20 cellular contexts compared by ENCODE assay signal in genomic region chr11:36631704-36632287, GRCh38. TPM values are rescaled to one million over a fixed set of nuclear protein-coding genes. Genes with fewer than 3 reads are reported as not detected.
DNase-seq lines count a peak whose midpoint lies in the region; ATAC-seq and TF ChIP-seq lines count a peak whose summit lies in the region.
"Had no signal": no experiment of that assay in that cellular context is flagged by ENCODE, and none has a peak within 500 bp of the region (broad histone marks: within the 10 kb centered on the region; RNA-seq: fewer than 3 reads in every experiment).

No MANE protein-coding gene starts in this region.

- no peaks in the 10 kb centered on the region for H3K27me3 Mint-ChIP-seq in activated CD4-positive, alpha-beta T cell treated with anti-CD3 and anti-CD28 coated beads for 36 hours

- H3K36me3 ChIP-seq in rectal smooth muscle tissue (ENCODE audit: control insufficient read depth, insufficient read depth, low read length) (no peaks in the 10 kb centered on the region), left lung (no peaks in the 10 kb centered on the region)

- DNase-seq in activated CD4-positive, alpha-beta T cell treated with anti-CD3 and anti-CD28 coated beads for 36 hours, result peak; percentile 32
- DNase-seq in activated CD4-positive, alpha-beta T cell treated with anti-CD3 and anti-CD28 coated beads for 4 hours, result no peak
- DNase-seq in SIG-M5 treated with dmso at 0.1 percent for 504 hours (lab: John Stamatoyannopoulos, UW; ENCODE audit: unreplicated experiment), result no peak
- DNase-seq in left lung, result no peak
- no peak for DNase-seq in stimulated activated CD4-positive, alpha-beta T cell treated with anti-CD3 and anti-CD28 coated beads, Interleukin-4, amount 100 ng/mL, for 1 hour
- DNase-seq: COR-L47; effector CD8-positive, alpha-beta T cell; foreskin melanocyte; islet precursor cell; NCI-H1105; NCI-H510A had no signal

- H3K4me3 Mint-ChIP-seq in activated CD4-positive, alpha-beta T cell treated with anti-CD3 and anti-CD28 coated beads for 36 hours, result no peak overlapping the region

- H3K4me3 ChIP-seq in rectal smooth muscle tissue (ENCODE audit: low read length) (no peak overlapping the region), left lung (no peak overlapping the region)

- POLR2A ChIA-PET in activated CD4-positive, alpha-beta T cell treated with anti-CD3 and anti-CD28 coated beads for 36 hours (lab: Charles Lee), result no interaction called here

- no peaks in the 10 kb centered on the region for H3K27me3 ChIP-seq in rectal smooth muscle tissue (ENCODE audit: control insufficient read depth, insufficient read depth, low read length)
- H3K27me3 ChIP-seq in left lung, result no peaks in the 10 kb centered on the region

- H3K4me1 ChIP-seq in rectal smooth muscle tissue (ENCODE audit: control insufficient read depth, insufficient read depth, low read length) (peaks cover 30% of the 10 kb centered on the region), left lung (no peaks in the 10 kb centered on the region)

- H3K27ac ChIP-seq in rectal smooth muscle tissue (ENCODE audit: low read depth, low read length) (peak overlapping the region; percentile 62), left lung (no peak overlapping the region)
- H3K27ac ChIP-seq: 22Rv1, RWPE1 had no signal

- no peaks in the 10 kb centered on the region for H3K9me3 ChIP-seq in left lung

- peaks cover 8% of the 10 kb centered on the region for H3K4me1 Mint-ChIP-seq in activated CD4-positive, alpha-beta T cell treated with anti-CD3 and anti-CD28 coated beads for 36 hours

- H3K9ac ChIP-seq in rectal smooth muscle tissue (ENCODE audit: low read length), result no peak overlapping the region

- ATAC-seq in activated CD4-positive, alpha-beta T cell treated with anti-CD3 and anti-CD28 coated beads for 36 hours, result peak; percentile 66
- ATAC-seq in GM21447 (IDR thresholded peaks at IDR 0.05; ENCODE audit: unreplicated experiment) (peak; percentile 81), HG03135 (IDR thresholded peaks at IDR 0.05; ENCODE audit: unreplicated experiment) (peak; percentile 77), left lung (no peak)
- ATAC-seq: sciatic nerve had no signal

- no peaks in the 10 kb centered on the region for H3K9me3 Mint-ChIP-seq in activated CD4-positive, alpha-beta T cell treated with anti-CD3 and anti-CD28 coated beads for 36 hours (ENCODE audit: low read depth)

- TF ChIP-seq CTCF in left lung (IDR thresholded peaks at IDR 0.05), result no peak

- CTCF ChIA-PET in activated CD4-positive, alpha-beta T cell treated with anti-CD3 and anti-CD28 coated beads for 36 hours (lab: Charles Lee), result no interaction called here

- intact Hi-C loops in activated CD4-positive, alpha-beta T cell treated with anti-CD3 and anti-CD28 coated beads for 36 hours (cut with DNase I, micrococcal nuclease), result loop anchor here in 1 of 2 experiments (5.0 kb wide), 1 partner anchor 49 kb away; no protein-coding TSS in a partner anchor
- intact Hi-C loops in left lung (cut with DNase I), result no loop called here

- peaks cover 2% of the 10 kb centered on the region for H3K36me3 Mint-ChIP-seq in activated CD4-positive, alpha-beta T cell treated with anti-CD3 and anti-CD28 coated beads for 36 hours (ENCODE audit: low read depth)

- H3K27ac Mint-ChIP-seq in activated CD4-positive, alpha-beta T cell treated with anti-CD3 and anti-CD28 coated beads for 36 hours, result no peak overlapping the region

RNA-seq across cellular contexts. Expression of gene RAG2, which starts 33.8 kb away (rescaled TPM):
- not detected for total RNA-seq in activated CD4-positive, alpha-beta T cell treated with anti-CD3 and anti-CD28 coated beads for 36 hours
- not detected for total RNA-seq in left lung
- total RNA-seq: astrocyte, HT1080, myocyte, sciatic nerve had no signal

RNA-seq across cellular contexts. Expression of gene IFTAP, which starts 37.5 kb away (rescaled TPM):
- 1 to 10 TPM; 5.7 to 6.3 TPM for total RNA-seq in activated CD4-positive, alpha-beta T cell treated with anti-CD3 and anti-CD28 coated beads for 36 hours
- 10 to 100 TPM; 11.8 to 15.1 TPM for total RNA-seq in left lung
